Comparison of ENCODE assay signal across 9 cellular contexts in genomic region chr12:111413442-111414086, GRCh38. TPM values are rescaled to one million over a fixed set of nuclear protein-coding genes. Genes with fewer than 3 reads are reported as not detected.
A peak's percentile ranks its signal among the peaks of the same experiment; 100 is the strongest.
DNase-seq lines count a peak whose midpoint lies in the region; ATAC-seq and TF ChIP-seq lines count a peak whose summit lies in the region.
"Had no signal": no experiment of that assay in that cellular context is flagged by ENCODE, and none has a peak within 500 bp of the region (broad histone marks: within the 10 kb centered on the region; RNA-seq: fewer than 3 reads in every experiment).

No MANE protein-coding gene starts in this region.

- ATAC-seq in activated B cell treated with CpG ODN at 0.5 μM for 24 hours (ENCODE audit: low read depth): no peak
- no peak for ATAC-seq in upper lobe of left lung (ENCODE audit: low FRiP score in 2 of 2)

- H3K4me1 ChIP-seq in breast epithelium (peaks cover 11 to 19% of the 10 kb centered on the region in 2 donors), right atrium auricular region (peaks cover 0 to 67% of the 10 kb centered on the region in 2 donors), upper lobe of left lung (peaks cover 45 to 58% (median 52%) of the 10 kb centered on the region in 4 donors)

- intact Hi-C loops in MCF 10A (cut with micrococcal nuclease): no loop called here
- intact Hi-C loops in breast epithelium (cut with DNase I; ENCODE audit: low total_unique reads): no loop called here
- intact Hi-C loops in activated B cell treated with CpG ODN at 0.5 μM for 24 hours (cut with micrococcal nuclease): no loop called here

- H3K9me3 Mint-ChIP-seq in MCF 10A (ENCODE audit: unreplicated experiment) (no peaks in the 10 kb centered on the region), activated B cell treated with CpG ODN at 0.5 μM for 24 hours (no peaks in the 10 kb centered on the region)

- no peaks in the 10 kb centered on the region for H3K27me3 ChIP-seq in breast epithelium
- no peaks in the 10 kb centered on the region for H3K27me3 ChIP-seq in right atrium auricular region
- H3K27me3 ChIP-seq in upper lobe of left lung: no peaks in the 10 kb centered on the region

- H3K4me3 ChIP-seq in breast epithelium: no peak overlapping the region
- no peak overlapping the region for H3K4me3 ChIP-seq in right atrium auricular region
- no peak overlapping the region for H3K4me3 ChIP-seq in upper lobe of left lung

- no peaks in the 10 kb centered on the region for H3K36me3 ChIP-seq in breast epithelium
- peaks cover 2% of the 10 kb centered on the region for H3K36me3 ChIP-seq in right atrium auricular region
- H3K36me3 ChIP-seq in upper lobe of left lung: peaks cover 0 to 14% (median 6%) of the 10 kb centered on the region in 4 donors

- TF ChIP-seq POLR2A in breast epithelium (IDR thresholded peaks at IDR 0.05) (no peak), upper lobe of left lung (IDR thresholded peaks at IDR 0.05) (no peak)

- TF ChIP-seq CTCF in MCF 10A (IDR thresholded peaks at IDR 0.05; ENCODE audit: unreplicated experiment) (no peak), breast epithelium (IDR thresholded peaks at IDR 0.05) (no peak), activated B cell treated with CpG ODN at 0.5 μM for 24 hours (IDR thresholded peaks at IDR 0.05) (no peak), right atrium auricular region (IDR thresholded peaks at IDR 0.05) (no peak), upper lobe of left lung (IDR thresholded peaks at IDR 0.05) (no peak)

- 80 to 85% methylated on average over 11 to 12 of the region's 12 CpGs for WGBS in upper lobe of left lung, 2 donors

- no peak overlapping the region for H3K27ac Mint-ChIP-seq in MCF 10A (ENCODE audit: low read depth, unreplicated experiment)
- H3K27ac Mint-ChIP-seq in activated B cell treated with CpG ODN at 0.5 μM for 24 hours: peak overlapping the region; percentile 68

- DNase-seq in MCF 10A (ENCODE audit: unreplicated experiment) (peak; percentile 43), breast epithelium (ENCODE audit: low spot score in 2 of 2) (no peak), activated B cell treated with CpG ODN at 0.5 μM for 24 hours (no peak), right atrium auricular region (ENCODE audit: low spot score) (no peak), upper lobe of left lung (no peak), OCI-M2 (lab: John Stamatoyannopoulos, UW; ENCODE audit: unreplicated experiment) (no peak), cerebellum (ENCODE audit: low spot score) (no peak), DMS79 treated with DMSO at 0.1 percent for 48 hours (lab: John Stamatoyannopoulos, UW) (no peak)
- DNase-seq: anterior cingulate cortex had no signal

- TF ChIP-seq EP300 in upper lobe of left lung (IDR thresholded peaks at IDR 0.05): no peak

- no TSS peak for BruUV-seq in MCF 10A (replicated peaks; lab: Mats Ljungman, UMichigan)

- peak overlapping the region in 1 of 2 donors; percentile 58 for H3K27ac ChIP-seq in breast epithelium
- H3K27ac ChIP-seq in right atrium auricular region: peak overlapping the region; percentile 93 to 96
- peak overlapping the region in 3 of 4 donors; percentile 24 to 91 (median 69) for H3K27ac ChIP-seq in upper lobe of left lung

- H3K9me3 ChIP-seq in breast epithelium: no peaks in the 10 kb centered on the region
- no peaks in the 10 kb centered on the region for H3K9me3 ChIP-seq in right atrium auricular region
- H3K9me3 ChIP-seq in upper lobe of left lung: no peaks in the 10 kb centered on the region

- H3K4me3 Mint-ChIP-seq in MCF 10A (ENCODE audit: unreplicated experiment): no peak overlapping the region
- H3K4me3 Mint-ChIP-seq in activated B cell treated with CpG ODN at 0.5 μM for 24 hours: no peak overlapping the region

- POLR2A ChIA-PET in MCF 10A (lab: Yijun Ruan, JAX): interaction anchor here (0.6 to 1.3 kb wide), 4 partner anchors 10 to 66 kb away, joined by 3 to 7 read pairs (median 3); no protein-coding TSS in a partner anchor
- POLR2A ChIA-PET in activated B cell treated with CpG ODN at 0.5 μM for 24 hours (lab: Charles Lee): interaction anchor here (0.6 to 11.0 kb wide), 5 partner anchors 10 to 120 kb away, joined by 3 to 136 read pairs (median 3); no protein-coding TSS in a partner anchor

- H3K27me3 Mint-ChIP-seq in MCF 10A (ENCODE audit: insufficient read depth, unreplicated experiment) (no peaks in the 10 kb centered on the region), activated B cell treated with CpG ODN at 0.5 μM for 24 hours (no peaks in the 10 kb centered on the region)

- H3K4me1 Mint-ChIP-seq in MCF 10A (ENCODE audit: insufficient read depth, unreplicated experiment) (peaks cover 12% of the 10 kb centered on the region), activated B cell treated with CpG ODN at 0.5 μM for 24 hours (peaks cover 66% of the 10 kb centered on the region)

- CTCF ChIA-PET in MCF 10A (lab: Yijun Ruan, JAX) (interaction anchor here (0.6 to 3.6 kb wide), 5 partner anchors 12 to 100 kb away, joined by 4 to 26 read pairs (median 5); no protein-coding TSS in a partner anchor), activated B cell treated with CpG ODN at 0.5 μM for 24 hours (lab: Charles Lee) (interaction anchor here (3.5 kb wide), 1 partner anchor 38 kb away, joined by 28 read pairs; no protein-coding TSS in a partner anchor)

- H3K36me3 Mint-ChIP-seq in MCF 10A (ENCODE audit: insufficient read depth, unreplicated experiment): no peaks in the 10 kb centered on the region
- peaks cover 38% of the 10 kb centered on the region for H3K36me3 Mint-ChIP-seq in activated B cell treated with CpG ODN at 0.5 μM for 24 hours (ENCODE audit: low read depth)

RNA-seq across cellular contexts. Expression of gene SH2B3, which starts 7.8 kb away (rescaled TPM):
- total RNA-seq in MCF 10A (2022): 4.5 and 5.1 TPM in 2 replicates
- 10 to 100 TPM; 13.9 to 27.4 (median 17.4) TPM for total RNA-seq in breast epithelium
- 46.7 and 50.7 TPM in 2 replicates for total RNA-seq in activated B cell treated with CpG ODN at 0.5 μM for 24 hours
- 10 to 100 TPM; 42.6 to 47.4 TPM for total RNA-seq in right atrium auricular region
- total RNA-seq in upper lobe of left lung: 100 to 1,000 TPM in 1 of 6 donors, 10 to 100 TPM in 5; 24.8 to 128 (median 52.5) TPM
- 3.9 TPM for total RNA-seq in cerebellum

RNA-seq across cellular contexts. Expression of gene PHETA1, which starts 44.7 kb away (rescaled TPM):
- 3.4 and 4.0 TPM in 2 replicates for total RNA-seq in MCF 10A (2022)
- 10 to 100 TPM in 2 of 3 donors, 1 to 10 TPM in 1; 6.6 to 10.9 (median 10.2) TPM for total RNA-seq in breast epithelium
- 1.6 and 2.0 TPM in 2 replicates for total RNA-seq in activated B cell treated with CpG ODN at 0.5 μM for 24 hours
- total RNA-seq in right atrium auricular region: 10 to 100 TPM; 11.5 to 13.4 TPM
- 10 to 100 TPM in 5 of 6 donors, 1 to 10 TPM in 1; 9.1 to 24.6 (median 21.2) TPM for total RNA-seq in upper lobe of left lung
- total RNA-seq in cerebellum: 4.4 TPM
